18 cellular contexts compared by ENCODE assay signal in the genomic region with DNA sequence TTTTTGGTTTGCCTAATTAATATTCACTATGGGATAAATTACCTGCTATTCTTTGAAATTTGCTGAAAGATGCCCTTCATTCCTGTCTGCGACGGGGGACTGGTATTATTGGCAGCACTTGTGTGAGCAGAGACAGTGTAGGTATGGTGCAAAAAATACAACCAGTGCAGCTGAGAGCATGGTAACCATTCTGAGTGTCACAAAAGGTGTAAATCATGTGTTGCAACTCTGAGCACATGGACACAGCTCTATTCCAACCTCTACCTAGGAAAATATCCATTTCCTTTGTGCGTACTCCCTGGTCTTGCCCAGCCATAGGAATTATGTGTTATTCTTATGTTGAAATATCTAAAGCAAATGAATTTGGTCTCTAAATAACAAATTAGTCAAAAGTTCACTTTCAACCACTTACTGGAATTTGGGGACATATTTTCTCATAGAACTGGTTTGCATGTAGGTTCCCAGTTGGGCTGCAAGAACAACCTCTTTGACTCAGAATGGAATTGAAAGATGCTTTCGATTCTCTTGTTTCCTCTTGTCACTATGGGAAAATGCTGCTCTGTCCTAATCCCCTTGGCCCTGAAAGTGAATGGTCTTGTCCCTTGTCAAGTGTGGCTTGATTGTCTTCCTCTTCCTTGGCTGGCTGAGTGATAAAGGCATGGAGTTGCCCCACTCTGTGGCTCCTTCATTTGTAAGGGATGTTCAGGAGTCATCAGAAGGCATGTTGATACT. TPM values are rescaled to one million over a fixed set of nuclear protein-coding genes. Genes with fewer than 3 reads are reported as not detected.
DNase-seq lines count a peak whose midpoint lies in the region; ATAC-seq and TF ChIP-seq lines count a peak whose summit lies in the region.
"Had no signal": no experiment of that assay in that cellular context is flagged by ENCODE, and none has a peak within 500 bp of the region (broad histone marks: within the 10 kb centered on the region; RNA-seq: fewer than 3 reads in every experiment).

No MANE protein-coding gene starts in this region.

- H3K4me3 ChIP-seq in tibial artery, result no peak overlapping the region
- H3K4me3 ChIP-seq: smooth muscle cell, thyroid gland had no signal

- no peaks in the 10 kb centered on the region for H3K36me3 ChIP-seq in tibial artery
- H3K36me3 ChIP-seq: thyroid gland had no signal

- intact Hi-C loops in activated CD4-positive, alpha-beta T cell treated with anti-CD3 and anti-CD28 coated beads for 36 hours (cut with DNase I, micrococcal nuclease), result no loop called here
- intact Hi-C loops in tibial artery (cut with DNase I; ENCODE audit: low total_unique reads), result no loop called here

- POLR2A ChIA-PET in activated CD4-positive, alpha-beta T cell treated with anti-CD3 and anti-CD28 coated beads for 36 hours (lab: Charles Lee), result no interaction called here

- no peaks in the 10 kb centered on the region for H3K9me3 Mint-ChIP-seq in activated CD4-positive, alpha-beta T cell treated with anti-CD3 and anti-CD28 coated beads for 36 hours (ENCODE audit: low read depth)
- no peaks in the 10 kb centered on the region for H3K9me3 Mint-ChIP-seq in activated T-helper 17 cell treated with anti-CD3 and anti-CD28 coated beads, Interleukin-2, amount 50 U/mL, for 72 hours
- H3K9me3 Mint-ChIP-seq: activated CD4-positive, alpha-beta T cell treated with anti-CD3 and anti-CD28 coated beads, Interleukin-2, amount 10 ng/mL, durations not matched to agents 24 days and 14 days had no signal

- H3K27me3 Mint-ChIP-seq in activated CD4-positive, alpha-beta T cell treated with anti-CD3 and anti-CD28 coated beads for 36 hours, result no peaks in the 10 kb centered on the region
- H3K27me3 Mint-ChIP-seq in activated T-helper 17 cell treated with anti-CD3 and anti-CD28 coated beads, Interleukin-2, amount 50 U/mL, for 72 hours, result peaks cover 22% of the 10 kb centered on the region

- H3K27ac ChIP-seq in tibial artery, result no peak overlapping the region
- H3K27ac ChIP-seq: 22Rv1, epithelial cell of prostate, KMS-11, thyroid gland had no signal

- no peaks in the 10 kb centered on the region for H3K9me3 ChIP-seq in tibial artery
- H3K9me3 ChIP-seq: thyroid gland had no signal

- peaks cover 0 to 27% (median 11%) of the 10 kb centered on the region in 4 donors for H3K4me1 ChIP-seq in tibial artery
- H3K4me1 ChIP-seq: thyroid gland had no signal

- CTCF ChIA-PET in activated CD4-positive, alpha-beta T cell treated with anti-CD3 and anti-CD28 coated beads for 36 hours (lab: Charles Lee), result no interaction called here

- no peak overlapping the region for H3K4me3 Mint-ChIP-seq in activated CD4-positive, alpha-beta T cell treated with anti-CD3 and anti-CD28 coated beads for 36 hours
- peak overlapping the region; percentile 0 for H3K4me3 Mint-ChIP-seq in activated T-helper 17 cell treated with anti-CD3 and anti-CD28 coated beads, Interleukin-2, amount 50 U/mL, for 72 hours
- H3K4me3 Mint-ChIP-seq: activated CD4-positive, alpha-beta T cell treated with anti-CD3 and anti-CD28 coated beads, Interleukin-2, amount 10 ng/mL, durations not matched to agents 24 days and 14 days had no signal

- DNase-seq in activated CD4-positive, alpha-beta T cell treated with anti-CD3 and anti-CD28 coated beads for 36 hours, result no peak
- DNase-seq in activated CD4-positive, alpha-beta T cell treated with anti-CD3 and anti-CD28 coated beads, Interleukin-2, amount 50 U/mL, for 1 hour, result no peak
- DNase-seq in tibial artery, result no peak
- no peak for DNase-seq in mucosa of gallbladder (ENCODE audit: low spot score)
- no peak for DNase-seq in HCEC 1CT
- DNase-seq: activated CD4-positive, alpha-beta T cell treated with anti-CD3 and anti-CD28 coated beads, Interleukin-2, amount 10 ng/mL, durations not matched to agents 24 days and 14 days; activated naive CD4-positive, alpha-beta T cell; COR-L47; NCI-H2029; thyroid gland had no signal

- H3K27me3 ChIP-seq in tibial artery, result no peaks in the 10 kb centered on the region
- H3K27me3 ChIP-seq: thyroid gland had no signal

- TF ChIP-seq CTCF in tibial artery (IDR thresholded peaks at IDR 0.05), result no peak

- no peak overlapping the region for H3K27ac Mint-ChIP-seq in activated CD4-positive, alpha-beta T cell treated with anti-CD3 and anti-CD28 coated beads for 36 hours
- no peak overlapping the region for H3K27ac Mint-ChIP-seq in activated T-helper 17 cell treated with anti-CD3 and anti-CD28 coated beads, Interleukin-2, amount 50 U/mL, for 72 hours
- H3K27ac Mint-ChIP-seq: activated CD4-positive, alpha-beta T cell treated with anti-CD3 and anti-CD28 coated beads, Interleukin-2, amount 10 ng/mL, durations not matched to agents 24 days and 14 days had no signal

- peaks cover 11% of the 10 kb centered on the region for H3K4me1 Mint-ChIP-seq in activated CD4-positive, alpha-beta T cell treated with anti-CD3 and anti-CD28 coated beads for 36 hours
- H3K4me1 Mint-ChIP-seq in activated T-helper 17 cell treated with anti-CD3 and anti-CD28 coated beads, Interleukin-2, amount 50 U/mL, for 72 hours, result peaks cover 15% of the 10 kb centered on the region
- H3K4me1 Mint-ChIP-seq: activated CD4-positive, alpha-beta T cell treated with anti-CD3 and anti-CD28 coated beads, Interleukin-2, amount 10 ng/mL, durations not matched to agents 24 days and 14 days had no signal

- H3K36me3 Mint-ChIP-seq in activated CD4-positive, alpha-beta T cell treated with anti-CD3 and anti-CD28 coated beads for 36 hours (ENCODE audit: low read depth), result no peaks in the 10 kb centered on the region
- H3K36me3 Mint-ChIP-seq in activated T-helper 17 cell treated with anti-CD3 and anti-CD28 coated beads, Interleukin-2, amount 50 U/mL, for 72 hours (ENCODE audit: low read depth), result no peaks in the 10 kb centered on the region

- peak; percentile 71 for ATAC-seq in activated CD4-positive, alpha-beta T cell treated with anti-CD3 and anti-CD28 coated beads for 36 hours
- ATAC-seq in GM21526 (IDR thresholded peaks at IDR 0.05; ENCODE audit: low FRiP score, unreplicated experiment) (peak; percentile 84), HG03039 (IDR thresholded peaks at IDR 0.05; ENCODE audit: unreplicated experiment) (peak; percentile 89)
- ATAC-seq in activated T-helper 17 cell treated with anti-CD3 and anti-CD28 coated beads, Interleukin-2, amount 50 U/mL, for 72 hours (replicated peaks), result peak; percentile 87
- ATAC-seq: left lobe of liver had no signal

RNA-seq across cellular contexts. Expression of gene CELF2, which starts 57.0 kb away (rescaled TPM):
- total RNA-seq in activated CD4-positive, alpha-beta T cell treated with anti-CD3 and anti-CD28 coated beads for 36 hours, result 100 to 1,000 TPM; 102 to 119 TPM
- 100 to 1,000 TPM; 139 to 146 TPM for total RNA-seq in activated T-helper 17 cell treated with anti-CD3 and anti-CD28 coated beads, Interleukin-2, amount 50 U/mL, for 72 hours
- total RNA-seq in mucosa of gallbladder, result 24.6 TPM
